Comparison of ENCODE assay signal across 8 cellular contexts in genomic region chr2:119702918-119703401, GRCh38.
DNase-seq lines count a peak whose midpoint lies in the region; ATAC-seq and TF ChIP-seq lines count a peak whose summit lies in the region.

No MANE protein-coding gene starts in this region.

- peak; percentile 73 for DNase-seq in 8988T
- DNase-seq in GM13976 (ENCODE audit: low spot score): peak; percentile 84
- peak; percentile 29 for DNase-seq in NCI-H2107 treated with DMSO at 0.1 percent for 48 hours (lab: John Stamatoyannopoulos, UW; ENCODE audit: unreplicated experiment)
- DNase-seq in WERI-Rb-1: peak; percentile 83
- DNase-seq in brain microvascular endothelial cell: peak; percentile 41
- DNase-seq in islet precursor cell: peak; percentile 90
- peak; percentile 72 to 73 for DNase-seq in stimulated activated CD4-positive, alpha-beta T cell treated with anti-CD3 and anti-CD28 coated beads, Interleukin-2, amount 100 ng/mL, for 24 hours

- H3K27me3 ChIP-seq in WERI-Rb-1 (ENCODE audit: insufficient read depth, low read depth, severe bottlenecking): no peaks in the 10 kb centered on the region
- no peaks in the 10 kb centered on the region for H3K27me3 ChIP-seq in brain microvascular endothelial cell (replicated peaks)

- TF ChIP-seq CTCF in GM13976 (IDR thresholded peaks at IDR 0.05; ENCODE audit: borderline replicate concordance, control extremely low read depth, extremely low read depth, insufficient read depth, missing control alignments) (peak; percentile 92), WERI-Rb-1 (IDR thresholded peaks at IDR 0.05; ENCODE audit: low read depth, low read length) (peak; percentile 92), brain microvascular endothelial cell (IDR thresholded peaks at IDR 0.05; ENCODE audit: low read depth, low read length, missing control alignments) (peak; percentile 100)

- no peak overlapping the region for H3K27ac ChIP-seq in WERI-Rb-1
- no peak overlapping the region for H3K27ac ChIP-seq in brain microvascular endothelial cell

- peaks cover 3% of the 10 kb centered on the region for H3K9me3 ChIP-seq in WERI-Rb-1 (ENCODE audit: severe bottlenecking)

- peak; percentile 91 for ATAC-seq in HG02884 (IDR thresholded peaks at IDR 0.05; ENCODE audit: unreplicated experiment)

- in situ Hi-C loops in GM13976 (cut with MboI; ENCODE audit: low sequenced_read_pairs, unreplicated experiment) (loop anchor here (10.0 kb wide), 1 partner anchor 472 kb away; no protein-coding TSS in a partner anchor), brain microvascular endothelial cell (cut with HindIII; ENCODE audit: low pct_ligation_motif_present, low sequenced_read_pairs) (no loop called here)

- no peak overlapping the region for H3K4me3 ChIP-seq in WERI-Rb-1 (ENCODE audit: low read depth, low read length)
- H3K4me3 ChIP-seq in brain microvascular endothelial cell (ENCODE audit: low read depth, low read length): no peak overlapping the region

- H3K36me3 ChIP-seq in WERI-Rb-1 (no peaks in the 10 kb centered on the region), brain microvascular endothelial cell (replicated peaks) (no peaks in the 10 kb centered on the region)

Comparison
In these comparisons a context has a peak if more than half of its experiments do, and no peak if none do; other contexts are left out.
1. DNase-seq: peak in every context shown above with its lines; median percentile 90 in islet precursor cell; 84 in GM13976; 83 in WERI-Rb-1; 73 in 8988T; 72 in stimulated activated CD4-positive, alpha-beta T cell treated with anti-CD3 and anti-CD28 coated beads, Interleukin-2, amount 100 ng/mL, for 24 hours; 41 in brain microvascular endothelial cell; 29 in NCI-H2107 treated with DMSO at 0.1 percent for 48 hours.